Comparison of ENCODE assay signal across 10 cellular contexts in genomic region chr16:87389245-87389644, GRCh38. TPM values are rescaled to one million over a fixed set of nuclear protein-coding genes. Genes with fewer than 3 reads are reported as not detected.
DNase-seq lines count a peak whose midpoint lies in the region; ATAC-seq and TF ChIP-seq lines count a peak whose summit lies in the region.
"Had no signal": no experiment of that assay in that cellular context is flagged by ENCODE, and none has a peak within 500 bp of the region (broad histone marks: within the 10 kb centered on the region; RNA-seq: fewer than 3 reads in every experiment).

No MANE protein-coding gene starts in this region.

- TF ChIP-seq EP300 in esophagus muscularis mucosa (IDR thresholded peaks at IDR 0.05): no peak

- no peak for TF ChIP-seq RAD21 in HCT116 (IDR thresholded peaks at IDR 0.05; ENCODE audit: low read depth)

- H3K4me1 ChIP-seq in HCT116 (ENCODE audit: control insufficient read depth in 1 of 2, insufficient read depth in 2 of 2, low read length in 2 of 2) (peaks cover 48 to 60% of the 10 kb centered on the region in 2 experiments), OCI-LY3 (ENCODE audit: low read length) (peaks cover 38% of the 10 kb centered on the region), esophagus muscularis mucosa (peaks cover 48 to 69% (median 57%) of the 10 kb centered on the region in 4 donors), skeletal muscle tissue (ENCODE audit: control insufficient read depth in 3 of 3, insufficient read depth in 3 of 3, low read length in 3 of 3) (peaks cover 35 to 45% (median 39%) of the 10 kb centered on the region in 3 donors)

- H3K36me3 ChIP-seq in HCT116 (ENCODE audit: control insufficient read depth in 1 of 2, insufficient read depth in 2 of 2, low read length in 2 of 2): no peaks in the 10 kb centered on the region
- H3K36me3 ChIP-seq in OCI-LY3 (replicated peaks; ENCODE audit: low read depth, low read length): no peaks in the 10 kb centered on the region
- H3K36me3 ChIP-seq in esophagus muscularis mucosa: no peaks in the 10 kb centered on the region
- H3K36me3 ChIP-seq in skeletal muscle tissue (ENCODE audit: control insufficient read depth in 3 of 3, insufficient read depth in 3 of 3, low read length in 3 of 3): no peaks in the 10 kb centered on the region

- no peaks in the 10 kb centered on the region for H3K27me3 ChIP-seq in HCT116 (ENCODE audit: insufficient read depth, low read length)
- H3K27me3 ChIP-seq in OCI-LY3 (ENCODE audit: low read depth, low read length): no peaks in the 10 kb centered on the region
- no peaks in the 10 kb centered on the region for H3K27me3 ChIP-seq in esophagus muscularis mucosa
- no peaks in the 10 kb centered on the region for H3K27me3 ChIP-seq in skeletal muscle tissue (ENCODE audit: control insufficient read depth in 3 of 3, insufficient read depth in 3 of 3, low read length in 3 of 3)

- CTCF ChIA-PET in HCT116 (lab: Charles Lee): interaction anchor here (0.5 to 2.1 kb wide), 4 partner anchors 57 to 293 kb away, joined by 3 to 10 read pairs (median 4); no protein-coding TSS in a partner anchor

- H3K4me3 ChIP-seq in HCT116 (replicated peaks in 1 of 2; ENCODE audit: low read depth in 1 of 2, low read length in 2 of 2) (no peak overlapping the region), OCI-LY3 (ENCODE audit: low read length) (no peak overlapping the region), esophagus muscularis mucosa (no peak overlapping the region), skeletal muscle tissue (ENCODE audit: low read length in 3 of 3) (no peak overlapping the region)

- peaks cover 9% of the 10 kb centered on the region; the same call in 1 of the 2 replicates for H3K79me2 ChIP-seq in HCT116 (ENCODE audit: insufficient read depth, low read length)
- H3K79me2 ChIP-seq in OCI-LY3 (ENCODE audit: low read length): peaks cover 14% of the 10 kb centered on the region

- DNase-seq in HCT116 (ENCODE audit: low read depth, low spot score): no peak
- no peak for DNase-seq in esophagus muscularis mucosa (ENCODE audit: extremely low spot score)
- DNase-seq in cerebellum (ENCODE audit: low spot score): no peak
- DNase-seq in left lobe of liver (ENCODE audit: low spot score): no peak
- DNase-seq: activated CD4-positive, alpha-beta T cell treated with anti-CD3 and anti-CD28 coated beads for 4 hours; NCI-H1417 treated with DMSO at 0.1 percent for 48 hours; stimulated activated naive CD4-positive, alpha-beta T cell treated with Interleukin-2 at 50 U/mL for 16 hours had no signal

- RAD21 ChIA-PET in HCT116 (lab: Charles Lee; ENCODE audit: low non-redundant PET in 1 of 2, low total read pairs in 2 of 2, uncharacterized antibody in 2 of 2, unreplicated experiment in 2 of 2): no interaction called here

- H3K9me2 ChIP-seq in HCT116 (ENCODE audit: insufficient read depth): no peaks in the 10 kb centered on the region

- POLR2A ChIA-PET in HCT116 (lab: Charles Lee): interaction anchor here (1.0 to 3.4 kb wide), 5 partner anchors 10 to 98 kb away, joined by 3 to 15 read pairs (median 6); partner anchors contain the start of gene C16orf95

- H2AFZ ChIP-seq in HCT116 (ENCODE audit: low read depth, low read length, poor library complexity, severe bottlenecking) (peak overlapping the region; percentile 24), OCI-LY3 (ENCODE audit: low read depth, low read length) (no peak overlapping the region)

- peak overlapping the region; percentile 54 for H3K4me2 ChIP-seq in HCT116 (ENCODE audit: low read length)
- H3K4me2 ChIP-seq in OCI-LY3 (ENCODE audit: low read length): no peak overlapping the region

- H3K9me3 ChIP-seq in HCT116 (ENCODE audit: control insufficient read depth in 1 of 2, insufficient read depth in 1 of 2, low read depth in 1 of 2, low read length in 2 of 2) (no peaks in the 10 kb centered on the region), OCI-LY3 (ENCODE audit: insufficient read depth, low read length) (no peaks in the 10 kb centered on the region), esophagus muscularis mucosa (no peaks in the 10 kb centered on the region), skeletal muscle tissue (ENCODE audit: control insufficient read depth in 3 of 3, low read length in 3 of 3) (no peaks in the 10 kb centered on the region)

- TF ChIP-seq CTCF in HCT116 (IDR thresholded peaks at IDR 0.05 in 2 of 3, conservative IDR thresholded peaks at IDR 0.05 in 1 of 3; ENCODE audit: borderline replicate concordance in 1 of 3, insufficient read depth in 1 of 3, low read depth in 2 of 3, low read length in 2 of 3): no peak
- no peak for TF ChIP-seq CTCF in OCI-LY3 (IDR thresholded peaks at IDR 0.05; ENCODE audit: low read depth, low read length)
- TF ChIP-seq CTCF in esophagus muscularis mucosa (IDR thresholded peaks at IDR 0.05): no peak

- H3K9ac ChIP-seq in HCT116 (ENCODE audit: low read length): no peak overlapping the region
- H3K9ac ChIP-seq in OCI-LY3 (ENCODE audit: low read length): peak overlapping the region; percentile 62; the same call in 1 of the 2 replicates
- peak overlapping the region in 1 of 3 donors; percentile 11 for H3K9ac ChIP-seq in skeletal muscle tissue (ENCODE audit: low read depth in 1 of 3, low read length in 3 of 3)

- intact Hi-C loops in HCT116 (cut with micrococcal nuclease): loop anchor here (5.0 kb wide), 1 partner anchor 827 kb away; no protein-coding TSS in a partner anchor
- intact Hi-C loops in esophagus muscularis mucosa (cut with DNase I): no loop called here

- 86% methylated on average over 5 of the region's 5 CpGs for WGBS in esophagus muscularis mucosa

- H4K20me1 ChIP-seq in HCT116 (ENCODE audit: insufficient read depth): no peaks in the 10 kb centered on the region
- H4K20me1 ChIP-seq in OCI-LY3 (ENCODE audit: insufficient read depth, low read length): peaks cover 14% of the 10 kb centered on the region; the same call in 1 of the 2 replicates

- BruUV-seq in HCT116 (replicated peaks; lab: Mats Ljungman, UMichigan): no TSS peak

- ATAC-seq in HCT116 (no peak), HG03432 (IDR thresholded peaks at IDR 0.05; ENCODE audit: unreplicated experiment) (no peak), left lobe of liver (no peak)

- H3K27ac ChIP-seq in HCT116 (ENCODE audit: low read depth, low read length) (peak overlapping the region; percentile 47; the same call in 1 of the 2 replicates), OCI-LY3 (ENCODE audit: low read length) (no peak overlapping the region; the same call in 1 of the 2 replicates), esophagus muscularis mucosa (replicated peaks in 1 of 4) (peak overlapping the region; percentile 84 to 99 (median 96)), skeletal muscle tissue (ENCODE audit: low read depth, low read length) (peak overlapping the region; percentile 99)

- TF ChIP-seq POLR2A in HCT116 (IDR thresholded peaks at IDR 0.05; ENCODE audit: borderline replicate concordance, extremely low read depth, insufficient read depth, insufficient read length): no peak
- TF ChIP-seq POLR2A in esophagus muscularis mucosa (IDR thresholded peaks at IDR 0.05; ENCODE audit: low read depth): no peak

TF ChIP-seq in HCT116, 20 proteins besides CTCF, POLR2A, EP300 and RAD21:
- TF ChIP-seq SRF (IDR thresholded peaks at IDR 0.05; ENCODE audit: low read depth): no peak
- TF ChIP-seq ZFX (IDR thresholded peaks at IDR 0.05): no peak
- no peak for TF ChIP-seq CEBPB (IDR thresholded peaks at IDR 0.05; ENCODE audit: low read depth)
- TF ChIP-seq EZH2phosphoT487 (IDR thresholded peaks at IDR 0.05; ENCODE audit: borderline replicate concordance): no peak
- TF ChIP-seq YY1 (IDR thresholded peaks at IDR 0.05; ENCODE audit: extremely low read depth, insufficient replicate concordance, low read depth, low read length): no peak
- no peak for TF ChIP-seq SIN3A (IDR thresholded peaks at IDR 0.05; ENCODE audit: low read depth)

RNA-seq across cellular contexts. Expression of gene MAP1LC3B, which starts 2.9 kb away (rescaled TPM):
- 93.8 TPM for total RNA-seq in HCT116 (2021; ENCODE audit: unreplicated experiment)
- 104 and 108 TPM in 2 replicates for polyA plus RNA-seq in HCT116 (2012)
- total RNA-seq in esophagus muscularis mucosa: 10 to 100 TPM; 49.4 to 70.6 (median 57.9) TPM
- total RNA-seq in skeletal muscle tissue: 20.9 TPM
- 36.3 TPM for total RNA-seq in cerebellum
- total RNA-seq in left lobe of liver: 15.1 TPM

RNA-seq across cellular contexts. Expression of gene FBXO31, which starts 5.7 kb away (rescaled TPM):
- total RNA-seq in HCT116 (2021; ENCODE audit: unreplicated experiment): 52.1 TPM
- 27.9 and 33.9 TPM in 2 replicates for polyA plus RNA-seq in HCT116 (2012)
- 100 to 1,000 TPM in 2 of 4 donors, 10 to 100 TPM in 2; 68.8 to 173 (median 102) TPM for total RNA-seq in esophagus muscularis mucosa
- 26.6 TPM for total RNA-seq in skeletal muscle tissue
- total RNA-seq in cerebellum: 28.9 TPM
- total RNA-seq in left lobe of liver: 44.6 TPM
